In the genomic region with DNA sequence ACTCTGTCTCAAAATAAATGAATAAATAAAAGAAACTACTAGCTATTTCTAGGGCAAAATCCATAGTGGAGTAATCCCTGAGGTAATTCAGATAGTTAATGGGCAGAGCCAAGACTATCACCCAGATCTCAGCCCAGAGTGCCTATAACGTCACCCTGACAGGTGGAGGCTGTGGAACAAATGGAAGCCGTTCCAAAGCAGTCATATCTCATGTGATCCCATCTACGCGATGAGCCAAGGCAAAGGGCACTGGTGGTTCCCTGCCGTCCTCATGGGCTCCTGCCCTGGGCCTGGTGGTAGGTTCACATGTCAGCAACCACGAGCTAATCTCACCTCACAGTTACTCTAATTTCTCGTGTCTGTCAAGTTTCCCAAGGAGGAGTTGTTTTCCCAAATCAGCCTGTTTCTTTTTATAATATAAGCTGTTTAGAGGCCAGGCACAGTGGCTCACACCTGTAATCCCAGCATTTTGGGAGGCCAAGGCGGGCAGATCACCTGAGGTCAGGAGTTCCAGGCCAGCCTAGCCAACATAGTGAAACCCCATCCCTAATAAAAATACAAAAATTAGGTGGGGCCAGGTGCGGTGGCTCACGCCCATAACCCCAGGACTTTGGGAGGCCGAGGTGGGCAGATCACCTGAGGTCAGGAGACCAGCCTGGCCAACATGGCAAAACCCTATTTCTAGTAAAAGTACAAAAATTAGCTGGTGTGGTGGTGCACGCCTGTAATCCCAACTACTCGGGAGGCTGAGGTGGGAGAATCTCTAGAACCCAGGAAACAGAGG, we compare ENCODE assay signal across 13 cellular contexts. TPM values are rescaled to one million over a fixed set of nuclear protein-coding genes. Genes with fewer than 3 reads are reported as not detected.
A peak's percentile ranks its signal among the peaks of the same experiment; 100 is the strongest.
DNase-seq lines count a peak whose midpoint lies in the region; ATAC-seq and TF ChIP-seq lines count a peak whose summit lies in the region.
"Had no signal": no experiment of that assay in that cellular context is flagged by ENCODE, and none has a peak within 500 bp of the region (broad histone marks: within the 10 kb centered on the region; RNA-seq: fewer than 3 reads in every experiment).

No MANE protein-coding gene starts in this region.

- H3K27ac ChIP-seq in BLaER1 treated with 17β-estradiol and CSF1 and Interleukin-3, amounts not matched to agents 10 nM and 100 nM, result peak overlapping the region in 2 of 11 experiments; percentile 27 to 41; a peak in 4 of 22 replicates
- H3K27ac ChIP-seq in HEK293 (ENCODE audit: extremely low read depth, low read depth, low read length) (no peak overlapping the region), psoas muscle (peak overlapping the region; percentile 91)

- intact Hi-C loops in psoas muscle (cut with DNase I), result loop anchor here (5.0 to 10.0 kb wide), 3 partner anchors 34 to 79 kb away; a partner anchor contains a TSS

- H3K4me2 ChIP-seq in BLaER1 treated with 17β-estradiol and CSF1 and Interleukin-3, amounts not matched to agents 10 nM and 100 nM, result peak overlapping the region in 6 of 11 experiments; percentile 24 to 70 (median 54); a peak in 10 of 22 replicates
- H3K4me2 ChIP-seq: GM23338 had no signal

- no peaks in the 10 kb centered on the region for H3K9me3 ChIP-seq in BLaER1 treated with 17β-estradiol and CSF1 and Interleukin-3, amounts not matched to agents 10 nM and 100 nM (replicated peaks in 1 of 11)
- no peaks in the 10 kb centered on the region for H3K9me3 ChIP-seq in HEK293 (ENCODE audit: control insufficient read depth, insufficient read depth, low read depth, low read length)
- H3K9me3 ChIP-seq in psoas muscle, result no peaks in the 10 kb centered on the region

- TF ChIP-seq CTCF in HEK293 (tag by site-specific recombination; IDR thresholded peaks at IDR 0.05), result no peak
- no peak for TF ChIP-seq CTCF in psoas muscle (IDR thresholded peaks at IDR 0.05)

- peak; percentile 78 for ATAC-seq in left lobe of liver
- peak; percentile 86 to 92 (median 90) for ATAC-seq in psoas muscle
- ATAC-seq in SK-N-SH treated with all-trans-retinoic acid at 6 μM for 48 hours, result no peak
- ATAC-seq in HG03135 (IDR thresholded peaks at IDR 0.05; ENCODE audit: unreplicated experiment), result no peak
- ATAC-seq: GM23338 had no signal

- H3K27me3 ChIP-seq in BLaER1 treated with 17β-estradiol and CSF1 and Interleukin-3, amounts not matched to agents 10 nM and 100 nM, result no peaks in the 10 kb centered on the region
- no peaks in the 10 kb centered on the region for H3K27me3 ChIP-seq in psoas muscle (ENCODE audit: insufficient read depth in 3 of 3, low read length in 2 of 3)

- H3K4me1 ChIP-seq in BLaER1 treated with 17β-estradiol and CSF1 and Interleukin-3, amounts not matched to agents 10 nM and 100 nM, result peaks cover 15 to 48% (median 28%) of the 10 kb centered on the region in 10 experiments
- H3K4me1 ChIP-seq in HEK293 (ENCODE audit: control insufficient read depth, insufficient read depth, low read length) (peaks cover 2% of the 10 kb centered on the region; the same call in 1 of the 2 replicates), psoas muscle (peaks cover 42% of the 10 kb centered on the region)

- CTCF ChIA-PET in HEK293 (lab: Yijun Ruan, JAX), result interaction anchor here (0.7 to 1.5 kb wide), 3 partner anchors 9 to 99 kb away, joined by 3 to 4 read pairs (median 4); no protein-coding TSS in a partner anchor

- peaks cover 35 to 52% (median 44%) of the 10 kb centered on the region in 11 experiments for H3K36me3 ChIP-seq in BLaER1 treated with 17β-estradiol and CSF1 and Interleukin-3, amounts not matched to agents 10 nM and 100 nM
- H3K36me3 ChIP-seq in HEK293 (ENCODE audit: control insufficient read depth in 2 of 2, insufficient read depth in 1 of 2, low read length in 2 of 2), result peaks cover 14 to 22% of the 10 kb centered on the region in 2 experiments; a peak in 2 of 3 replicates
- H3K36me3 ChIP-seq in psoas muscle (ENCODE audit: insufficient read depth in 1 of 2, low read depth in 1 of 2), result peaks cover 0 to 27% of the 10 kb centered on the region in 2 donors

- DNase-seq in left lobe of liver (ENCODE audit: low spot score) (peak; percentile 73), psoas muscle (peak; percentile 57 to 86), NCI-H1436 treated with DMSO at 0.1 percent for 48 hours (lab: John Stamatoyannopoulos, UW) (no peak), HPDE6-E6E7 (ENCODE audit: extremely low spot score) (no peak)
- DNase-seq: Kasumi-1, NCI-H1105 treated with DMSO at 0.1 percent for 48 hours, NCI-H2029 treated with DMSO at 0.1 percent for 48 hours, NCI-H510A treated with DMSO at 0.1 percent for 48 hours had no signal

- POLR2A ChIA-PET in HEK293 (lab: Yijun Ruan, JAX), result interaction anchor here (1.4 to 6.6 kb wide), 2 partner anchors 35 to 93 kb away, joined by 5 to 36 read pairs; a partner anchor contains a TSS

- WGBS in psoas muscle, 3 donors, result 34 to 54% (median 37%) methylated on average over 13 of the region's 13 CpGs

- no peak overlapping the region for H3K4me3 ChIP-seq in BLaER1 treated with 17β-estradiol and CSF1 and Interleukin-3, amounts not matched to agents 10 nM and 100 nM
- H3K4me3 ChIP-seq in HEK293 (ENCODE audit: low read depth, low read length), result no peak overlapping the region
- no peak overlapping the region for H3K4me3 ChIP-seq in psoas muscle
- H3K4me3 ChIP-seq: GM23338 had no signal

- 0 out of 22 replicates have a peak overlapping the region, but pooled peaks of 1 of the 11 experiments have one; percentile 1 for H3K9ac ChIP-seq in BLaER1 treated with 17β-estradiol and CSF1 and Interleukin-3, amounts not matched to agents 10 nM and 100 nM

- no peaks in the 10 kb centered on the region for H4K20me1 ChIP-seq in BLaER1 treated with 17β-estradiol and CSF1 and Interleukin-3, amounts not matched to agents 10 nM and 100 nM

TF ChIP-seq in HEK293, 187 proteins besides CTCF, POLR2A, EP300 and RAD21 (continues in another document):
- TF ChIP-seq, protein P1, sequence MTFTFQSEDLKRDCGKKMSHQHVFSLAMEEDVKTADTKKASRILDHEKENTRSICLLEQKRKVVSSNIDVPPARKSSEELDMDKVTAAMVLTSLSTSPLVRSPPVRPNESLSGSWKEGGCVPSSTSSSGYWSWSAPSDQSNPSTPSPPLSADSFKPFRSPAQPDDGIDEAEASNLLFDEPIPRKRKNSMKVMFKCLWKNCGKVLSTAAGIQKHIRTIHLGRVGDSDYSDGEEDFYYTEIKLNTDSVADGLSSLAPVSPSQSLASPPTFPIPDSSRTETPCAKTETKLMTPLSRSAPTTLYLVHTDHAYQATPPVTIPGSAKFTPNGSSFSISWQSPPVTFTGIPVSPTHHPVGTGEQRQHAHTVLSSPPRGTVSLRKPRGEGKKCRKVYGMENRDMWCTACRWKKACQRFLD (tag by site-specific recombination; IDR thresholded peaks at IDR 0.05), result no peak

TF ChIP-seq in SK-N-SH treated with all-trans-retinoic acid at 6 μM for 48 hours, 23 proteins besides CTCF, POLR2A, EP300 and RAD21 (continues in another document):
- TF ChIP-seq ZNF8 (CRISPR knock-in tag; IDR thresholded peaks at IDR 0.05) (no peak), ZNF70 (CRISPR knock-in tag; IDR thresholded peaks at IDR 0.05) (no peak), TCF4 (CRISPR knock-in tag; IDR thresholded peaks at IDR 0.05; ENCODE audit: borderline replicate concordance) (no peak), OSR1 (CRISPR knock-in tag; IDR thresholded peaks at IDR 0.05) (no peak), ISL1 (CRISPR knock-in tag; IDR thresholded peaks at IDR 0.05) (no peak), BACH2 (CRISPR knock-in tag; IDR thresholded peaks at IDR 0.05; ENCODE audit: borderline replicate concordance) (no peak)
- TF ChIP-seq, protein P2, sequence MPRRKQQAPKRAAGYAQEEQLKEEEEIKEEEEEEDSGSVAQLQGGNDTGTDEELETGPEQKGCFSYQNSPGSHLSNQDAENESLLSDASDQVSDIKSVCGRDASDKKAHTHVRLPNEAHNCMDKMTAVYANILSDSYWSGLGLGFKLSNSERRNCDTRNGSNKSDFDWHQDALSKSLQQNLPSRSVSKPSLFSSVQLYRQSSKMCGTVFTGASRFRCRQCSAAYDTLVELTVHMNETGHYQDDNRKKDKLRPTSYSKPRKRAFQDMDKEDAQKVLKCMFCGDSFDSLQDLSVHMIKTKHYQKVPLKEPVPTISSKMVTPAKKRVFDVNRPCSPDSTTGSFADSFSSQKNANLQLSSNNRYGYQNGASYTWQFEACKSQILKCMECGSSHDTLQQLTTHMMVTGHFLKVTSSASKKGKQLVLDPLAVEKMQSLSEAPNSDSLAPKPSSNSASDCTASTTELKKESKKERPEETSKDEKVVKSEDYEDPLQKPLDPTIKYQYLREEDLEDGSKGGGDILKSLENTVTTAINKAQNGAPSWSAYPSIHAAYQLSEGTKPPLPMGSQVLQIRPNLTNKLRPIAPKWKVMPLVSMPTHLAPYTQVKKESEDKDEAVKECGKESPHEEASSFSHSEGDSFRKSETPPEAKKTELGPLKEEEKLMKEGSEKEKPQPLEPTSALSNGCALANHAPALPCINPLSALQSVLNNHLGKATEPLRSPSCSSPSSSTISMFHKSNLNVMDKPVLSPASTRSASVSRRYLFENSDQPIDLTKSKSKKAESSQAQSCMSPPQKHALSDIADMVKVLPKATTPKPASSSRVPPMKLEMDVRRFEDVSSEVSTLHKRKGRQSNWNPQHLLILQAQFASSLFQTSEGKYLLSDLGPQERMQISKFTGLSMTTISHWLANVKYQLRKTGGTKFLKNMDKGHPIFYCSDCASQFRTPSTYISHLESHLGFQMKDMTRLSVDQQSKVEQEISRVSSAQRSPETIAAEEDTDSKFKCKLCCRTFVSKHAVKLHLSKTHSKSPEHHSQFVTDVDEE (CRISPR knock-in tag; IDR thresholded peaks at IDR 0.05), result no peak
- TF ChIP-seq, protein P3, sequence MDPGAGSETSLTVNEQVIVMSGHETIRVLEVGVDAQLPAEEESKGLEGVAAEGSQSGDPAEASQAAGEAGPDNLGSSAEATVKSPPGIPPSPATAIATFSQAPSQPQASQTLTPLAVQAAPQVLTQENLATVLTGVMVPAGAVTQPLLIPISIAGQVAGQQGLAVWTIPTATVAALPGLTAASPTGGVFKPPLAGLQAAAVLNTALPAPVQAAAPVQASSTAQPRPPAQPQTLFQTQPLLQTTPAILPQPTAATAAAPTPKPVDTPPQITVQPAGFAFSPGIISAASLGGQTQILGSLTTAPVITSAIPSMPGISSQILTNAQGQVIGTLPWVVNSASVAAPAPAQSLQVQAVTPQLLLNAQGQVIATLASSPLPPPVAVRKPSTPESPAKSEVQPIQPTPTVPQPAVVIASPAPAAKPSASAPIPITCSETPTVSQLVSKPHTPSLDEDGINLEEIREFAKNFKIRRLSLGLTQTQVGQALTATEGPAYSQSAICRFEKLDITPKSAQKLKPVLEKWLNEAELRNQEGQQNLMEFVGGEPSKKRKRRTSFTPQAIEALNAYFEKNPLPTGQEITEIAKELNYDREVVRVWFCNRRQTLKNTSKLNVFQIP (CRISPR knock-in tag; IDR thresholded peaks at IDR 0.05; ENCODE audit: borderline replicate concordance, low read depth), result no peak

RNA-seq across cellular contexts. Expression of a gene that starts 22.5 kb away (rescaled TPM):
- total RNA-seq in left lobe of liver (27.9 TPM), psoas muscle (10 to 100 TPM; 15.3 to 22.4 (median 19.4) TPM)
- 10 to 100 TPM; 17.9 to 37.0 (median 19.3) TPM for polyA plus RNA-seq in psoas muscle

RNA-seq across cellular contexts. Expression of a gene that starts 22.8 kb away (rescaled TPM):
- total RNA-seq in left lobe of liver, result 66.8 TPM
- 100 to 1,000 TPM in 3 of 4 donors, 10 to 100 TPM in 1; 80.3 to 144 (median 119) TPM for total RNA-seq in psoas muscle
- 100 to 1,000 TPM in 2 of 3 donors, 10 to 100 TPM in 1; 60.1 to 184 (median 167) TPM for polyA plus RNA-seq in psoas muscle

RNA-seq across cellular contexts. Expression of a gene that starts 35.1 kb away (rescaled TPM):
- total RNA-seq in left lobe of liver (162 TPM), psoas muscle (100 to 1,000 TPM in 1 of 4 donors, 10 to 100 TPM in 3; 16.1 to 220 (median 65.4) TPM)
- 100 to 1,000 TPM; 114 to 744 (median 487) TPM for polyA plus RNA-seq in psoas muscle

Comparison
In these comparisons a context has a peak if more than half of its experiments do, and no peak if none do; other contexts are left out.
1. ATAC-seq: peak in left lobe of liver (single experiment) and psoas muscle (4 of 4); none in SK-N-SH treated with all-trans-retinoic acid at 6 μM for 48 hours (single experiment) and HG03135 (single experiment).
2. DNase-seq: peak in left lobe of liver (single experiment) and psoas muscle (2 of 2); none in NCI-H1436 treated with DMSO at 0.1 percent for 48 hours (single experiment) and HPDE6-E6E7 (single experiment).